In the genomic region with DNA sequence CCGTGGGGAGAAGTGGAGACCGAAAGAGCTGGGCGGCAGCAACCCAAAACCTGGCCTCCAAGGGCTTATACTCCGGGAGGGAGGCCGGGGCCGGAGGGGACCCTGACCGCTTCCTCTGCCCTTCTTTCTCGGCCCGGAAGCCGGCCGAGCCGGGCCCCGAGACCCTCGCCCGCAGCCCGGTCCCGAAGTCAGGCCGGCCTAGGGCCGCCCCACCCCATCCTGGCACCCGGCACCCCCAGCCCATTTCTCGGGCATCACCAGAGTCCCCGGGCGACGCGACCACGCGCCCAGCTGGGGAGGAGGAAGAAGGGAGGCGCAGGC, we compare ENCODE assay signal across 1 cellular context.
TF ChIP-seq lines count a peak whose summit lies in the region.

No MANE protein-coding gene starts in this region.

TF ChIP-seq in HepG2, 621 proteins besides CTCF, POLR2A, EP300 and RAD21 (continued from another document and continues in another):
- TF ChIP-seq, protein P1, sequence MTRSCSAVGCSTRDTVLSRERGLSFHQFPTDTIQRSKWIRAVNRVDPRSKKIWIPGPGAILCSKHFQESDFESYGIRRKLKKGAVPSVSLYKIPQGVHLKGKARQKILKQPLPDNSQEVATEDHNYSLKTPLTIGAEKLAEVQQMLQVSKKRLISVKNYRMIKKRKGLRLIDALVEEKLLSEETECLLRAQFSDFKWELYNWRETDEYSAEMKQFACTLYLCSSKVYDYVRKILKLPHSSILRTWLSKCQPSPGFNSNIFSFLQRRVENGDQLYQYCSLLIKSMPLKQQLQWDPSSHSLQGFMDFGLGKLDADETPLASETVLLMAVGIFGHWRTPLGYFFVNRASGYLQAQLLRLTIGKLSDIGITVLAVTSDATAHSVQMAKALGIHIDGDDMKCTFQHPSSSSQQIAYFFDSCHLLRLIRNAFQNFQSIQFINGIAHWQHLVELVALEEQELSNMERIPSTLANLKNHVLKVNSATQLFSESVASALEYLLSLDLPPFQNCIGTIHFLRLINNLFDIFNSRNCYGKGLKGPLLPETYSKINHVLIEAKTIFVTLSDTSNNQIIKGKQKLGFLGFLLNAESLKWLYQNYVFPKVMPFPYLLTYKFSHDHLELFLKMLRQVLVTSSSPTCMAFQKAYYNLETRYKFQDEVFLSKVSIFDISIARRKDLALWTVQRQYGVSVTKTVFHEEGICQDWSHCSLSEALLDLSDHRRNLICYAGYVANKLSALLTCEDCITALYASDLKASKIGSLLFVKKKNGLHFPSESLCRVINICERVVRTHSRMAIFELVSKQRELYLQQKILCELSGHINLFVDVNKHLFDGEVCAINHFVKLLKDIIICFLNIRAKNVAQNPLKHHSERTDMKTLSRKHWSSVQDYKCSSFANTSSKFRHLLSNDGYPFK (CRISPR knock-in tag; IDR thresholded peaks at IDR 0.05; ENCODE audit: borderline replicate concordance): no peak
- TF ChIP-seq, protein P2, sequence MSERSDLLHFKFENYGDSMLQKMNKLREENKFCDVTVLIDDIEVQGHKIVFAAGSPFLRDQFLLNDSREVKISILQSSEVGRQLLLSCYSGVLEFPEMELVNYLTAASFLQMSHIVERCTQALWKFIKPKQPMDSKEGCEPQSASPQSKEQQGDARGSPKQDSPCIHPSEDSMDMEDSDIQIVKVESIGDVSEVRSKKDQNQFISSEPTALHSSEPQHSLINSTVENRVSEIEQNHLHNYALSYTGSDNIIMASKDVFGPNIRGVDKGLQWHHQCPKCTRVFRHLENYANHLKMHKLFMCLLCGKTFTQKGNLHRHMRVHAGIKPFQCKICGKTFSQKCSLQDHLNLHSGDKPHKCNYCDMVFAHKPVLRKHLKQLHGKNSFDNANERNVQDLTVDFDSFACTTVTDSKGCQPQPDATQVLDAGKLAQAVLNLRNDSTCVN (CRISPR knock-in tag; IDR thresholded peaks at IDR 0.05; ENCODE audit: borderline replicate concordance): no peak
- TF ChIP-seq, protein P3, sequence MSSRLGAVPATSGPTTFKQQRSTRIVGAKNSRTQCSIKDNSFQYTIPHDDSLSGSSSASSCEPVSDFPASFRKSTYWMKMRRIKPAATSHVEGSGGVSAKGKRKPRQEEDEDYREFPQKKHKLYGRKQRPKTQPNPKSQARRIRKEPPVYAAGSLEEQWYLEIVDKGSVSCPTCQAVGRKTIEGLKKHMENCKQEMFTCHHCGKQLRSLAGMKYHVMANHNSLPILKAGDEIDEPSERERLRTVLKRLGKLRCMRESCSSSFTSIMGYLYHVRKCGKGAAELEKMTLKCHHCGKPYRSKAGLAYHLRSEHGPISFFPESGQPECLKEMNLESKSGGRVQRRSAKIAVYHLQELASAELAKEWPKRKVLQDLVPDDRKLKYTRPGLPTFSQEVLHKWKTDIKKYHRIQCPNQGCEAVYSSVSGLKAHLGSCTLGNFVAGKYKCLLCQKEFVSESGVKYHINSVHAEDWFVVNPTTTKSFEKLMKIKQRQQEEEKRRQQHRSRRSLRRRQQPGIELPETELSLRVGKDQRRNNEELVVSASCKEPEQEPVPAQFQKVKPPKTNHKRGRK (CRISPR knock-in tag; IDR thresholded peaks at IDR 0.05): no peak
- no peak for TF ChIP-seq SNRNP70 (IDR thresholded peaks at IDR 0.05; ENCODE audit: low read depth, low read length)
- TF ChIP-seq ZFP90 (CRISPR knock-in tag; IDR thresholded peaks at IDR 0.05; ENCODE audit: borderline replicate concordance): peak; percentile 22; the same call in 1 of the 2 replicates
- no peak for TF ChIP-seq ZBTB7B (CRISPR knock-in tag; IDR thresholded peaks at IDR 0.05)
- TF ChIP-seq GZF1 (CRISPR knock-in tag; IDR thresholded peaks at IDR 0.05): no peak
- TF ChIP-seq ZNF546 (CRISPR knock-in tag; conservative IDR thresholded peaks at IDR 0.05): peak; percentile 92
- no peak for TF ChIP-seq ZSCAN30 (CRISPR knock-in tag; IDR thresholded peaks at IDR 0.05)
- TF ChIP-seq ZNF136 (CRISPR knock-in tag; IDR thresholded peaks at IDR 0.05; ENCODE audit: low read depth): no peak
- no peak for TF ChIP-seq ZSCAN20 (CRISPR knock-in tag; IDR thresholded peaks at IDR 0.05; ENCODE audit: borderline replicate concordance)
- TF ChIP-seq AGO2 (optimal IDR thresholded peaks at IDR 0.05; ENCODE audit: low read depth, low read length): peak; percentile 88
- no peak for TF ChIP-seq TAF1 (CRISPR knock-in tag; IDR thresholded peaks at IDR 0.05)
- no peak for TF ChIP-seq MBNL3 (CRISPR knock-in tag; conservative IDR thresholded peaks at IDR 0.05)
- TF ChIP-seq ZNF354B (CRISPR knock-in tag; IDR thresholded peaks at IDR 0.05): 0 out of 2 replicates have a peak, but pooled peaks have one; percentile 53
- TF ChIP-seq, protein P4, sequence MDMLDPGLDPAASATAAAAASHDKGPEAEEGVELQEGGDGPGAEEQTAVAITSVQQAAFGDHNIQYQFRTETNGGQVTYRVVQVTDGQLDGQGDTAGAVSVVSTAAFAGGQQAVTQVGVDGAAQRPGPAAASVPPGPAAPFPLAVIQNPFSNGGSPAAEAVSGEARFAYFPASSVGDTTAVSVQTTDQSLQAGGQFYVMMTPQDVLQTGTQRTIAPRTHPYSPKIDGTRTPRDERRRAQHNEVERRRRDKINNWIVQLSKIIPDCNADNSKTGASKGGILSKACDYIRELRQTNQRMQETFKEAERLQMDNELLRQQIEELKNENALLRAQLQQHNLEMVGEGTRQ (IDR thresholded peaks at IDR 0.05; ENCODE audit: low read depth, low read length): no peak
- TF ChIP-seq, protein P4 (CRISPR knock-in tag; IDR thresholded peaks at IDR 0.05; ENCODE audit: borderline replicate concordance): no peak; the same call in 1 of the 2 replicates
- no peak for TF ChIP-seq ZNF30 (CRISPR knock-in tag; IDR thresholded peaks at IDR 0.05)
- TF ChIP-seq HNRNPLL (IDR thresholded peaks at IDR 0.05; ENCODE audit: low read depth, low read length, poor library complexity, severe bottlenecking): no peak
- TF ChIP-seq, protein P5, sequence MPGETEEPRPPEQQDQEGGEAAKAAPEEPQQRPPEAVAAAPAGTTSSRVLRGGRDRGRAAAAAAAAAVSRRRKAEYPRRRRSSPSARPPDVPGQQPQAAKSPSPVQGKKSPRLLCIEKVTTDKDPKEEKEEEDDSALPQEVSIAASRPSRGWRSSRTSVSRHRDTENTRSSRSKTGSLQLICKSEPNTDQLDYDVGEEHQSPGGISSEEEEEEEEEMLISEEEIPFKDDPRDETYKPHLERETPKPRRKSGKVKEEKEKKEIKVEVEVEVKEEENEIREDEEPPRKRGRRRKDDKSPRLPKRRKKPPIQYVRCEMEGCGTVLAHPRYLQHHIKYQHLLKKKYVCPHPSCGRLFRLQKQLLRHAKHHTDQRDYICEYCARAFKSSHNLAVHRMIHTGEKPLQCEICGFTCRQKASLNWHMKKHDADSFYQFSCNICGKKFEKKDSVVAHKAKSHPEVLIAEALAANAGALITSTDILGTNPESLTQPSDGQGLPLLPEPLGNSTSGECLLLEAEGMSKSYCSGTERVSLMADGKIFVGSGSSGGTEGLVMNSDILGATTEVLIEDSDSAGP (CRISPR knock-in tag; IDR thresholded peaks at IDR 0.05; ENCODE audit: borderline replicate concordance): peak; percentile 59; the same call in 1 of the 2 replicates
- TF ChIP-seq ZNF333 (CRISPR knock-in tag; IDR thresholded peaks at IDR 0.05; ENCODE audit: borderline replicate concordance): no peak
- no peak; the same call in 1 of the 2 replicates for TF ChIP-seq DR1 (CRISPR knock-in tag; IDR thresholded peaks at IDR 0.05)
- TF ChIP-seq, protein P6, sequence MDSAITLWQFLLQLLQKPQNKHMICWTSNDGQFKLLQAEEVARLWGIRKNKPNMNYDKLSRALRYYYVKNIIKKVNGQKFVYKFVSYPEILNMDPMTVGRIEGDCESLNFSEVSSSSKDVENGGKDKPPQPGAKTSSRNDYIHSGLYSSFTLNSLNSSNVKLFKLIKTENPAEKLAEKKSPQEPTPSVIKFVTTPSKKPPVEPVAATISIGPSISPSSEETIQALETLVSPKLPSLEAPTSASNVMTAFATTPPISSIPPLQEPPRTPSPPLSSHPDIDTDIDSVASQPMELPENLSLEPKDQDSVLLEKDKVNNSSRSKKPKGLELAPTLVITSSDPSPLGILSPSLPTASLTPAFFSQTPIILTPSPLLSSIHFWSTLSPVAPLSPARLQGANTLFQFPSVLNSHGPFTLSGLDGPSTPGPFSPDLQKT (CRISPR knock-in tag; IDR thresholded peaks at IDR 0.05; ENCODE audit: borderline replicate concordance): no peak
- TF ChIP-seq CHCHD3 (CRISPR knock-in tag; IDR thresholded peaks at IDR 0.05): no peak
- TF ChIP-seq, protein P7, sequence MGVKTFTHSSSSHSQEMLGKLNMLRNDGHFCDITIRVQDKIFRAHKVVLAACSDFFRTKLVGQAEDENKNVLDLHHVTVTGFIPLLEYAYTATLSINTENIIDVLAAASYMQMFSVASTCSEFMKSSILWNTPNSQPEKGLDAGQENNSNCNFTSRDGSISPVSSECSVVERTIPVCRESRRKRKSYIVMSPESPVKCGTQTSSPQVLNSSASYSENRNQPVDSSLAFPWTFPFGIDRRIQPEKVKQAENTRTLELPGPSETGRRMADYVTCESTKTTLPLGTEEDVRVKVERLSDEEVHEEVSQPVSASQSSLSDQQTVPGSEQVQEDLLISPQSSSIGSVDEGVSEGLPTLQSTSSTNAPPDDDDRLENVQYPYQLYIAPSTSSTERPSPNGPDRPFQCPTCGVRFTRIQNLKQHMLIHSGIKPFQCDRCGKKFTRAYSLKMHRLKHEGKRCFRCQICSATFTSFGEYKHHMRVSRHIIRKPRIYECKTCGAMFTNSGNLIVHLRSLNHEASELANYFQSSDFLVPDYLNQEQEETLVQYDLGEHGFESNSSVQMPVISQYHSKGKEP (CRISPR knock-in tag; IDR thresholded peaks at IDR 0.05): no peak
- TF ChIP-seq SALL1 (CRISPR knock-in tag; IDR thresholded peaks at IDR 0.05): no peak
- TF ChIP-seq IRF2 (CRISPR knock-in tag; IDR thresholded peaks at IDR 0.05): no peak
- TF ChIP-seq, protein P8, sequence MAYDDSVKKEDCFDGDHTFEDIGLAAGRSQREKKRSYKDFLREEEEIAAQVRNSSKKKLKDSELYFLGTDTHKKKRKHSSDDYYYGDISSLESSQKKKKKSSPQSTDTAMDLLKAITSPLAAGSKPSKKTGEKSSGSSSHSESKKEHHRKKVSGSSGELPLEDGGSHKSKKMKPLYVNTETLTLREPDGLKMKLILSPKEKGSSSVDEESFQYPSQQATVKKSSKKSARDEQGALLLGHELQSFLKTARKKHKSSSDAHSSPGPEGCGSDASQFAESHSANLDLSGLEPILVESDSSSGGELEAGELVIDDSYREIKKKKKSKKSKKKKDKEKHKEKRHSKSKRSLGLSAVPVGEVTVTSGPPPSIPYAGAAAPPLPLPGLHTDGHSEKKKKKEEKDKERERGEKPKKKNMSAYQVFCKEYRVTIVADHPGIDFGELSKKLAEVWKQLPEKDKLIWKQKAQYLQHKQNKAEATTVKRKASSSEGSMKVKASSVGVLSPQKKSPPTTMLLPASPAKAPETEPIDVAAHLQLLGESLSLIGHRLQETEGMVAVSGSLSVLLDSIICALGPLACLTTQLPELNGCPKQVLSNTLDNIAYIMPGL (CRISPR knock-in tag; IDR thresholded peaks at IDR 0.05; ENCODE audit: borderline replicate concordance in 1 of 2, low read depth in 1 of 2): no peak; a peak in 1 of 4 replicates
- TF ChIP-seq, protein P9, sequence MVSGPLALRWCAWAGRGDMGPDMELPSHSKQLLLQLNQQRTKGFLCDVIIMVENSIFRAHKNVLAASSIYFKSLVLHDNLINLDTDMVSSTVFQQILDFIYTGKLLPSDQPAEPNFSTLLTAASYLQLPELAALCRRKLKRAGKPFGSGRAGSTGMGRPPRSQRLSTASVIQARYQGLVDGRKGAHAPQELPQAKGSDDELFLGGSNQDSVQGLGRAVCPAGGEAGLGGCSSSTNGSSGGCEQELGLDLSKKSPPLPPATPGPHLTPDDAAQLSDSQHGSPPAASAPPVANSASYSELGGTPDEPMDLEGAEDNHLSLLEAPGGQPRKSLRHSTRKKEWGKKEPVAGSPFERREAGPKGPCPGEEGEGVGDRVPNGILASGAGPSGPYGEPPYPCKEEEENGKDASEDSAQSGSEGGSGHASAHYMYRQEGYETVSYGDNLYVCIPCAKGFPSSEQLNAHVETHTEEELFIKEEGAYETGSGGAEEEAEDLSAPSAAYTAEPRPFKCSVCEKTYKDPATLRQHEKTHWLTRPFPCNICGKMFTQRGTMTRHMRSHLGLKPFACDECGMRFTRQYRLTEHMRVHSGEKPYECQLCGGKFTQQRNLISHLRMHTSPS (CRISPR knock-in tag; IDR thresholded peaks at IDR 0.05; ENCODE audit: low read depth): no peak
- TF ChIP-seq ZNF563 (CRISPR knock-in tag; IDR thresholded peaks at IDR 0.05): peak; percentile 15; the same call in 1 of the 2 replicates
- TF ChIP-seq NFKB2 (CRISPR knock-in tag; IDR thresholded peaks at IDR 0.05; ENCODE audit: borderline replicate concordance): no peak
- TF ChIP-seq, protein P10, sequence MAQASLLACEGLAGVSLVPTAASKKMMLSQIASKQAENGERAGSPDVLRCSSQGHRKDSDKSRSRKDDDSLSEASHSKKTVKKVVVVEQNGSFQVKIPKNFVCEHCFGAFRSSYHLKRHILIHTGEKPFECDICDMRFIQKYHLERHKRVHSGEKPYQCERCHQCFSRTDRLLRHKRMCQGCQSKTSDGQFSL (CRISPR knock-in tag; IDR thresholded peaks at IDR 0.05): no peak
- TF ChIP-seq, protein P11, sequence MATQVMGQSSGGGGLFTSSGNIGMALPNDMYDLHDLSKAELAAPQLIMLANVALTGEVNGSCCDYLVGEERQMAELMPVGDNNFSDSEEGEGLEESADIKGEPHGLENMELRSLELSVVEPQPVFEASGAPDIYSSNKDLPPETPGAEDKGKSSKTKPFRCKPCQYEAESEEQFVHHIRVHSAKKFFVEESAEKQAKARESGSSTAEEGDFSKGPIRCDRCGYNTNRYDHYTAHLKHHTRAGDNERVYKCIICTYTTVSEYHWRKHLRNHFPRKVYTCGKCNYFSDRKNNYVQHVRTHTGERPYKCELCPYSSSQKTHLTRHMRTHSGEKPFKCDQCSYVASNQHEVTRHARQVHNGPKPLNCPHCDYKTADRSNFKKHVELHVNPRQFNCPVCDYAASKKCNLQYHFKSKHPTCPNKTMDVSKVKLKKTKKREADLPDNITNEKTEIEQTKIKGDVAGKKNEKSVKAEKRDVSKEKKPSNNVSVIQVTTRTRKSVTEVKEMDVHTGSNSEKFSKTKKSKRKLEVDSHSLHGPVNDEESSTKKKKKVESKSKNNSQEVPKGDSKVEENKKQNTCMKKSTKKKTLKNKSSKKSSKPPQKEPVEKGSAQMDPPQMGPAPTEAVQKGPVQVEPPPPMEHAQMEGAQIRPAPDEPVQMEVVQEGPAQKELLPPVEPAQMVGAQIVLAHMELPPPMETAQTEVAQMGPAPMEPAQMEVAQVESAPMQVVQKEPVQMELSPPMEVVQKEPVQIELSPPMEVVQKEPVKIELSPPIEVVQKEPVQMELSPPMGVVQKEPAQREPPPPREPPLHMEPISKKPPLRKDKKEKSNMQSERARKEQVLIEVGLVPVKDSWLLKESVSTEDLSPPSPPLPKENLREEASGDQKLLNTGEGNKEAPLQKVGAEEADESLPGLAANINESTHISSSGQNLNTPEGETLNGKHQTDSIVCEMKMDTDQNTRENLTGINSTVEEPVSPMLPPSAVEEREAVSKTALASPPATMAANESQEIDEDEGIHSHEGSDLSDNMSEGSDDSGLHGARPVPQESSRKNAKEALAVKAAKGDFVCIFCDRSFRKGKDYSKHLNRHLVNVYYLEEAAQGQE (IDR thresholded peaks at IDR 0.05; ENCODE audit: borderline replicate concordance in 1 of 2, low read depth in 1 of 2, low read length in 2 of 2): no peak
- no peak for TF ChIP-seq AGO1 (IDR thresholded peaks at IDR 0.05; ENCODE audit: low read depth, low read length, poor library complexity, severe bottlenecking)
